ENCODE assay signal across 1 cellular context in genomic region chrX:109536439-109537323, GRCh38.
A peak's percentile ranks its signal among the peaks of the same experiment; 100 is the strongest.
TF ChIP-seq lines count a peak whose summit lies in the region.

Gene NXT2 (plus strand): TSS chrX:109536844. CDS start chrX:109537007, 163 bp downstream.

TF ChIP-seq in GM12878, 131 proteins besides CTCF, POLR2A, EP300 and RAD21 (continued from another document):
- TF ChIP-seq ZBTB11 (CRISPR knock-in tag; IDR thresholded peaks at IDR 0.05) (peak; percentile 89), USF2 (IDR thresholded peaks at IDR 0.05; ENCODE audit: borderline replicate concordance, low read depth, low read length) (peak; percentile 49), HSF1 (IDR thresholded peaks at IDR 0.05; ENCODE audit: low read depth, low read length) (peak; percentile 85), ZNF217 (IDR thresholded peaks at IDR 0.05) (no peak; the same call in 1 of the 2 replicates), NFIC (IDR thresholded peaks at IDR 0.05; ENCODE audit: low read depth, low read length) (peak; percentile 69; the same call in 1 of the 2 replicates), POU2F2 (IDR thresholded peaks at IDR 0.05; ENCODE audit: borderline replicate concordance, low read depth, low read length) (0 out of 3 replicates have a peak, but pooled peaks have one; percentile 31), SIX5 (IDR thresholded peaks at IDR 0.05; ENCODE audit: low read depth, low read length, severe bottlenecking) (peak; percentile 60), CREM (IDR thresholded peaks at IDR 0.05; ENCODE audit: low read depth) (0 out of 2 replicates have a peak, but pooled peaks have one; percentile 36), POLR2AphosphoS5 (IDR thresholded peaks at IDR 0.05; ENCODE audit: low read length) (peak; percentile 90), ZNF592 (IDR thresholded peaks at IDR 0.05) (no peak), POLR2AphosphoS2 (IDR thresholded peaks at IDR 0.05; ENCODE audit: low read depth, low read length) (peak; percentile 63; the same call in 1 of the 2 replicates), YY1 (IDR thresholded peaks at IDR 0.05; ENCODE audit: low read depth, low read length) (0 out of 2 replicates have a peak, but pooled peaks have one; percentile 31), MLLT1 (IDR thresholded peaks at IDR 0.05) (0 out of 2 replicates have a peak, but pooled peaks have one; percentile 18), NR2C2 (IDR thresholded peaks at IDR 0.05; ENCODE audit: borderline replicate concordance, control insufficient read depth, insufficient read length, low read depth) (no peak), PML (IDR thresholded peaks at IDR 0.05; ENCODE audit: low read length) (peak; percentile 87; the same call in 1 of the 2 replicates), JUNB (IDR thresholded peaks at IDR 0.05) (0 out of 2 replicates have a peak, but pooled peaks have one; percentile 15), E2F8 (IDR thresholded peaks at IDR 0.05; ENCODE audit: low read depth, partially characterized antibody) (peak; percentile 86), HDAC6 (IDR thresholded peaks at IDR 0.05; ENCODE audit: unreplicated experiment) (no peak), ASH2L (IDR thresholded peaks at IDR 0.05; ENCODE audit: borderline replicate concordance, low read depth) (no peak), TCF12 (IDR thresholded peaks at IDR 0.05; ENCODE audit: low read depth, low read length) (no peak)
